In genomic region chr9:104923289-104923688, GRCh38 we compare ENCODE assay signal across 12 cellular contexts. TPM values are rescaled to one million over a fixed set of nuclear protein-coding genes. Genes with fewer than 3 reads are reported as not detected.
DNase-seq lines count a peak whose midpoint lies in the region; ATAC-seq and TF ChIP-seq lines count a peak whose summit lies in the region.
"Had no signal": no experiment of that assay in that cellular context is flagged by ENCODE, and none has a peak within 500 bp of the region (broad histone marks: within the 10 kb centered on the region; RNA-seq: fewer than 3 reads in every experiment).

No MANE protein-coding gene starts in this region.

- no peaks in the 10 kb centered on the region for H3K9me3 Mint-ChIP-seq in memory B cell

- in situ Hi-C loops in G401 (cut with HindIII; ENCODE audit: low sequenced_read_pairs): no loop called here

- ATAC-seq in memory B cell (ENCODE audit: low read depth) (no peak), GM21360 (IDR thresholded peaks at IDR 0.05; ENCODE audit: unreplicated experiment) (no peak)

- peaks cover 5% of the 10 kb centered on the region for H3K36me3 Mint-ChIP-seq in memory B cell

- no peaks in the 10 kb centered on the region for H3K27me3 Mint-ChIP-seq in memory B cell

- TF ChIP-seq CTCF in AG04450 (IDR thresholded peaks at IDR 0.05; ENCODE audit: low read depth, low read length): no peak
- TF ChIP-seq CTCF in cardiac fibroblast (IDR thresholded peaks at IDR 0.05; ENCODE audit: low read depth, low read length): no peak

- H3K27ac ChIP-seq in AG04450 (ENCODE audit: low read depth, low read length): no peak overlapping the region

- H3K27me3 ChIP-seq in AG04450 (ENCODE audit: control insufficient read depth, insufficient read depth, low read length): no peaks in the 10 kb centered on the region

- H3K4me3 ChIP-seq in AG04450 (ENCODE audit: low read depth, low read length) (no peak overlapping the region), cardiac fibroblast (replicated peaks in 1 of 2; ENCODE audit: low read depth in 2 of 2, low read length in 2 of 2) (no peak overlapping the region)

- no peak overlapping the region for H3K4me3 Mint-ChIP-seq in memory B cell

- peak overlapping the region; percentile 41 for H3K27ac Mint-ChIP-seq in memory B cell

- H3K9me3 ChIP-seq in AG04450 (ENCODE audit: control insufficient read depth, insufficient read depth, low read length): no peaks in the 10 kb centered on the region; the same call in 1 of the 2 replicates

- DNase-seq in AG04450 (ENCODE audit: low read depth, low spot score) (peak; percentile 59), NAMALWA (ENCODE audit: low spot score) (peak; percentile 41), cardiac fibroblast (ENCODE audit: low read depth in 2 of 2) (peak; percentile 88 to 89), memory B cell (ENCODE audit: low spot score in 2 of 2) (no peak), G401 (ENCODE audit: low spot score) (no peak), hypothalamus (lab: John Stamatoyannopoulos, UW) (no peak)
- DNase-seq in activated CD4-positive, CD25-positive, alpha-beta regulatory T cell treated with anti-CD3 and anti-CD28 coated beads, Interleukin-2, amount 50 U/mL, for 72 hours: no peak
- DNase-seq: activated effector memory CD4-positive, alpha-beta T cell treated with anti-CD3 and anti-CD28 coated beads, Interleukin-2, amount 50 U/mL, for 16 hours; H7; NCI-H2227 treated with DMSO at 0.1 percent for 48 hours; T-helper 9 cell had no signal

- POLR2A ChIA-PET in AG04450 (lab: Yijun Ruan, JAX): interaction anchor here (0.9 to 1.0 kb wide), 2 partner anchors 51 to 59 kb away, joined by 3 read pairs; no protein-coding TSS in a partner anchor

- peaks cover 38% of the 10 kb centered on the region for H3K4me1 Mint-ChIP-seq in memory B cell

- CTCF ChIA-PET in AG04450 (lab: Charles Lee): interaction anchor here (1.0 to 1.5 kb wide), 4 partner anchors 10 to 493 kb away, joined by 3 to 15 read pairs (median 3); no protein-coding TSS in a partner anchor

RNA-seq across cellular contexts. Expression of gene ABCA1, which starts 4.7 kb away (rescaled TPM):
- 27.3 and 29.6 TPM in 2 replicates for polyA plus RNA-seq in AG04450 (2011; rRNA removed)
- polyA minus RNA-seq in AG04450 (2011; rRNA and poly(A)+ RNA removed): 182 and 183 TPM in 2 replicates
- total RNA-seq in G401 (2014; rRNA removed; shearing (Covaris generic)): 8.2 and 13.7 TPM in 2 replicates

Comparison
In these comparisons a context has a peak if more than half of its experiments do, and no peak if none do; other contexts are left out.
1. DNase-seq: peak in AG04450 (single experiment), NAMALWA (single experiment) and cardiac fibroblast (2 of 2); none in memory B cell (0 of 2), G401 (single experiment), hypothalamus (0 of 51) and activated CD4-positive, CD25-positive, alpha-beta regulatory T cell treated with anti-CD3 and anti-CD28 coated beads, Interleukin-2, amount 50 U/mL, for 72 hours (single experiment).